Comparison of ENCODE assay signal across 20 cellular contexts in genomic region chr9:89562186-89562814, GRCh38. TPM values are rescaled to one million over a fixed set of nuclear protein-coding genes. Genes with fewer than 3 reads are reported as not detected.
DNase-seq lines count a peak whose midpoint lies in the region; ATAC-seq, FAIRE-seq and TF ChIP-seq lines count a peak whose summit lies in the region.
"Had no signal": no experiment of that assay in that cellular context is flagged by ENCODE, and none has a peak within 500 bp of the region (broad histone marks: within the 10 kb centered on the region; RNA-seq: fewer than 3 reads in every experiment).

No MANE protein-coding gene starts in this region.

- H3K36me3 ChIP-seq in GM12878 (ENCODE audit: control insufficient read depth in 2 of 2, insufficient read depth in 2 of 2, low read length in 1 of 2), result no peaks in the 10 kb centered on the region
- H3K36me3 ChIP-seq in Peyer's patch, result no peaks in the 10 kb centered on the region
- H3K36me3 ChIP-seq: heart right ventricle, neural progenitor cell, spleen, suprapubic skin had no signal

- WGBS in GM12878 (ENCODE audit: insufficient coverage, insufficient replicate concordance, low lambda C conversion rate, missing lambda C conversion rate), result 52% methylated on average over 10 of the region's 10 CpGs

- H3K4me1 ChIP-seq in GM12878 (ENCODE audit: control insufficient read depth, insufficient read depth, low read length) (peaks cover 6% of the 10 kb centered on the region; the same call in 1 of the 2 replicates), Peyer's patch (no peaks in the 10 kb centered on the region)
- H3K4me1 ChIP-seq: neural progenitor cell, suprapubic skin had no signal

- H3K4me2 ChIP-seq in GM12878 (ENCODE audit: control insufficient read depth, insufficient read depth), result no peak overlapping the region
- H3K4me2 ChIP-seq: neural progenitor cell had no signal

- TF ChIP-seq RAD21 in GM12878 (IDR thresholded peaks at IDR 0.05; ENCODE audit: insufficient read depth, low read depth, low read length), result no peak

- TF ChIP-seq CTCF in GM12878 (IDR thresholded peaks at IDR 0.05 in 2 of 3, conservative IDR thresholded peaks at IDR 0.05 in 1 of 3; ENCODE audit: control insufficient read depth in 2 of 3, extremely low read depth in 1 of 3, insufficient read depth in 1 of 3, low read depth in 3 of 3, low read length in 3 of 3) (no peak), Peyer's patch (IDR thresholded peaks at IDR 0.05) (no peak)
- no peak for TF ChIP-seq CTCF in CD4-positive, alpha-beta T cell (IDR thresholded peaks at IDR 0.05)

- H2AFZ ChIP-seq in GM12878 (ENCODE audit: control insufficient read depth, low read depth, low read length), result no peak overlapping the region
- H2AFZ ChIP-seq: neural progenitor cell had no signal

- FAIRE-seq in GM19239 (lab: Jason Lieb, UNC) (peak; percentile 85), GM12878 (lab: Jason Lieb, UNC) (no peak)
- FAIRE-seq: endothelial cell of umbilical vein, G401.6 had no signal

- H3K9ac ChIP-seq in GM12878 (ENCODE audit: control insufficient read depth, insufficient read depth, low read length), result no peak overlapping the region
- H3K9ac ChIP-seq: neural progenitor cell had no signal

- H3K9me3 ChIP-seq in GM12878 (replicated peaks; ENCODE audit: control insufficient read depth, insufficient read depth, low read length), result no peaks in the 10 kb centered on the region
- H3K9me3 ChIP-seq in CD4-positive, alpha-beta T cell (ENCODE audit: control insufficient read depth, low read length), result no peaks in the 10 kb centered on the region
- H3K9me3 ChIP-seq in Peyer's patch, result peaks cover 0 to 2% (median 0%) of the 10 kb centered on the region in 4 donors
- H3K9me3 ChIP-seq: spleen, suprapubic skin had no signal

- no peak for DNase-seq in GM19239 (ENCODE audit: insufficient read length, low spot score)
- DNase-seq in GM12878 (ENCODE audit: low read depth, low spot score), result no peak
- DNase-seq in posterior vena cava (ENCODE audit: low spot score), result peak; percentile 69
- no peak for DNase-seq in CD4-positive, alpha-beta T cell
- no peak for DNase-seq in Peyer's patch
- DNase-seq: activated gamma-delta T cell treated with Interleukin-2 at 50 U/mL for 16 hours, GOT3, heart right ventricle, NCI-H774, spleen, T-helper 9 cell had no signal

- no peaks in the 10 kb centered on the region for H3K27me3 Mint-ChIP-seq in CD4-positive, alpha-beta T cell

- H3K4me3 Mint-ChIP-seq in CD4-positive, alpha-beta T cell, result no peak overlapping the region
- H3K4me3 Mint-ChIP-seq: CD14-positive monocyte; central memory CD8-positive, alpha-beta T cell; neural progenitor cell had no signal

- H4K20me1 ChIP-seq in GM12878 (ENCODE audit: control insufficient read depth, insufficient read depth), result no peaks in the 10 kb centered on the region

- intact Hi-C loops in GM12878 (cut with micrococcal nuclease; ENCODE audit: unreplicated experiment), result loop anchor here (5.0 kb wide), 1 partner anchor 245 kb away; the partner anchor contains the start of gene SECISBP2
- intact Hi-C loops in posterior vena cava (cut with DNase I), result no loop called here
- intact Hi-C loops in CD4-positive, alpha-beta T cell (cut with DNase I, micrococcal nuclease), result no loop called here

- H3K27ac Mint-ChIP-seq in CD4-positive, alpha-beta T cell, result no peak overlapping the region
- H3K27ac Mint-ChIP-seq: CD14-positive monocyte, neural progenitor cell had no signal

- RAD21 ChIA-PET in GM12878 (lab: Charles Lee; ENCODE audit: unreplicated experiment), result interaction anchor here (1.2 kb wide), 1 partner anchor 14 kb away, joined by 5 read pairs; no protein-coding TSS in a partner anchor

- CTCF ChIA-PET in GM12878 (lab: Yijun Ruan, JAX), result interaction anchor here (0.8 to 3.9 kb wide), 3 partner anchors 11 to 31 kb away, joined by 6 to 46 read pairs (median 17); no protein-coding TSS in a partner anchor
- CTCF ChIA-PET in CD4-positive, alpha-beta T cell (lab: Charles Lee), result no interaction called here

- no peaks in the 10 kb centered on the region for H3K79me2 ChIP-seq in GM12878 (ENCODE audit: control insufficient read depth, insufficient read depth, low read length)

- in situ Hi-C loops in GM12878 (cut with MboI), result no loop called here

- ATAC-seq in HG02981 (IDR thresholded peaks at IDR 0.05; ENCODE audit: unreplicated experiment) (peak; percentile 77), GM12878 (peak; percentile 67), GM19328 (IDR thresholded peaks at IDR 0.05; ENCODE audit: unreplicated experiment) (no peak)
- no peak for ATAC-seq in CD4-positive, alpha-beta T cell (ENCODE audit: poor library complexity)
- ATAC-seq: heart right ventricle had no signal

- POLR2A ChIA-PET in GM12878 (lab: Charles Lee), result no interaction called here
- POLR2A ChIA-PET in CD4-positive, alpha-beta T cell (lab: Charles Lee), result interaction anchor here (0.7 kb wide), 1 partner anchor 22 kb away, joined by 3 read pairs; no protein-coding TSS in a partner anchor

- H3K27ac ChIP-seq in GM12878 (ENCODE audit: control insufficient read depth, insufficient read depth), result no peak overlapping the region
- no peak overlapping the region for H3K27ac ChIP-seq in CD4-positive, alpha-beta T cell (ENCODE audit: low read depth, low read length)
- no peak overlapping the region for H3K27ac ChIP-seq in Peyer's patch
- H3K27ac ChIP-seq: heart right ventricle, neural progenitor cell, spleen, suprapubic skin had no signal

- no peak overlapping the region for H3K4me3 ChIP-seq in GM12878
- no peak overlapping the region for H3K4me3 ChIP-seq in Peyer's patch
- H3K4me3 ChIP-seq: heart right ventricle, lung, neural progenitor cell, spleen, suprapubic skin had no signal

- peaks cover 13% of the 10 kb centered on the region for H3K4me1 Mint-ChIP-seq in CD4-positive, alpha-beta T cell (ENCODE audit: low read depth)

- no peak for TF ChIP-seq POLR2A in GM12878 (IDR thresholded peaks at IDR 0.05; ENCODE audit: low read depth, low read length)
- no peak for TF ChIP-seq POLR2A in Peyer's patch (IDR thresholded peaks at IDR 0.05)

- H3K27me3 ChIP-seq in GM12878 (replicated peaks in 1 of 2; ENCODE audit: control insufficient read depth in 2 of 2, insufficient read depth in 2 of 2, low read length in 1 of 2), result no peaks in the 10 kb centered on the region
- H3K27me3 ChIP-seq in CD4-positive, alpha-beta T cell (ENCODE audit: control insufficient read depth, insufficient read depth, low read length), result no peaks in the 10 kb centered on the region
- no peaks in the 10 kb centered on the region for H3K27me3 ChIP-seq in Peyer's patch
- H3K27me3 ChIP-seq: neural progenitor cell, spleen had no signal

- SMC1A ChIA-PET in GM12878 (lab: Charles Lee; ENCODE audit: uncharacterized antibody, unreplicated experiment), result interaction anchor here (0.8 to 1.7 kb wide), 6 partner anchors 13 to 187 kb away, joined by 3 to 7 read pairs (median 4); no protein-coding TSS in a partner anchor

- no TSS peak for BruUV-seq in GM12878 (replicated peaks; lab: Mats Ljungman, UMichigan)

- no peaks in the 10 kb centered on the region for H3K36me3 Mint-ChIP-seq in CD4-positive, alpha-beta T cell (ENCODE audit: low read depth)
- H3K36me3 Mint-ChIP-seq: CD14-positive monocyte, neural progenitor cell had no signal

- TF ChIP-seq EP300 in GM12878 (IDR thresholded peaks at IDR 0.05; ENCODE audit: borderline replicate concordance in 1 of 2, control insufficient read depth in 1 of 2, low read depth in 2 of 2, low read length in 2 of 2), result no peak

- H3K9me3 Mint-ChIP-seq in CD4-positive, alpha-beta T cell, result no peaks in the 10 kb centered on the region
- H3K9me3 Mint-ChIP-seq: central memory CD8-positive, alpha-beta T cell; neural progenitor cell had no signal

TF ChIP-seq in GM12878, 131 proteins besides CTCF, POLR2A, EP300 and RAD21 (continues in another document):
- TF ChIP-seq RAD51 (IDR thresholded peaks at IDR 0.05) (no peak), GATAD2B (conservative IDR thresholded peaks at IDR 0.05; ENCODE audit: low read depth) (no peak)

RNA-seq across cellular contexts. Expression of gene GADD45G, which starts 42.5 kb away (rescaled TPM):
- 0.40 TPM in 1 of 2 replicates, not detected in the other for total RNA-seq in GM12878 (2013; cell fraction: nucleolus; rRNA removed)
- total RNA-seq in GM12878 (2014; rRNA removed) (0.16 and 0.23 TPM in 2 replicates), GM12878 (2014; rRNA removed; fragmentation: Illumina TruSeq; extraction: Trizol) (not detected in 2 replicates), GM12878 (2021) (0.37 TPM in 1 of 2 replicates, not detected in the other), posterior vena cava (10 to 100 TPM in 1 of 2 donors, 1 to 10 TPM in 1; 9.2 to 20.7 TPM), Peyer's patch (10 to 100 TPM in 3 of 4 donors, 1 to 10 TPM in 1; 8.7 to 37.1 (median 12.8) TPM)
- not detected for polyA plus RNA-seq in GM12878 (2011; ENCODE audit: low read depth)
- polyA plus RNA-seq in GM12878 (2011; rRNA removed) (0.10 TPM in 1 of 2 replicates, not detected in the other), GM12878 (2014; fragmentation: Illumina TruSeq; extraction: Trizol) (0.07 TPM in 1 of 2 replicates, not detected in the other), GM12878 (2014; fragmentation: Nextera tagmentation; extraction: Ambion mirVana) (not detected), GM12878 (2014; rRNA removed) (0.35 and 0.70 TPM in 2 replicates), GM12878 (2016; fragmentation: Nextera tagmentation; extraction: Ambion mirVana) (under 1 TPM; 0.54 to 1.00 TPM)
- 0.22 TPM in 1 of 2 replicates, not detected in the other for polyA plus RNA-seq in GM12878 (2011; cell fraction: cytosol; rRNA removed)
- polyA plus RNA-seq in GM12878 (2011; cell fraction: nucleus; rRNA removed), result 0.28 and 0.31 TPM in 2 replicates
- 1.2 and 1.6 TPM in 2 replicates for polyA plus RNA-seq in GM12878 (2012)
- polyA minus RNA-seq in GM12878 (2011; rRNA and poly(A)+ RNA removed), result not detected in 2 replicates
- polyA minus RNA-seq in GM12878 (2011; cell fraction: cytosol; rRNA and poly(A)+ RNA removed), result not detected in 2 replicates
- polyA minus RNA-seq in GM12878 (2011; cell fraction: nucleus; rRNA and poly(A)+ RNA removed), result not detected in 2 replicates
- 10 to 100 TPM; 15.6 to 16.1 TPM for total RNA-seq in CD4-positive, alpha-beta T cell

Comparison
In these comparisons a context has a peak if more than half of its experiments do, and no peak if none do; other contexts are left out.
1. ATAC-seq: peak in HG02981 (single experiment) and GM12878 (single experiment); none in CD4-positive, alpha-beta T cell (single experiment) and GM19328 (single experiment).
2. RNA of gene GADD45G, which starts 42.5 kb away (total RNA-seq): 9.2 to 20.7 TPM in posterior vena cava, 15.6 to 16.1 TPM in CD4-positive, alpha-beta T cell and 8.7 to 37.1 TPM in Peyer's patch; 0.16 to 0.40 TPM in GM12878; every median in the first group is over 4 times any median in the second.